Comparison of ENCODE assay signal across 8 cellular contexts in genomic region chr14:85934886-85935254, GRCh38.
DNase-seq lines count a peak whose midpoint lies in the region; ATAC-seq and TF ChIP-seq lines count a peak whose summit lies in the region.

No MANE protein-coding gene starts in this region.

- H3K9ac ChIP-seq in SU-DHL-6 (ENCODE audit: low read length) = no peak overlapping the region
- peak overlapping the region; percentile 25 for H3K9ac ChIP-seq in mesenchymal stem cell (ENCODE audit: low read length)

- no peak overlapping the region for H2BK12ac ChIP-seq in mesenchymal stem cell (ENCODE audit: low read length in 2 of 2)

- H3K27ac ChIP-seq in ACC112 (ENCODE audit: low read depth, low read length) (no peak overlapping the region), SU-DHL-6 (ENCODE audit: low read depth, low read length) (no peak overlapping the region), mesenchymal stem cell (ENCODE audit: low read length, poor library complexity, severe bottlenecking) (no peak overlapping the region)

- no peaks in the 10 kb centered on the region for H4K20me1 ChIP-seq in SU-DHL-6 (ENCODE audit: low read depth, low read length)

- H3K9me3 ChIP-seq in SU-DHL-6 (ENCODE audit: insufficient read depth, low read length) (no peaks in the 10 kb centered on the region), mesenchymal stem cell (ENCODE audit: control insufficient read depth, low read length) (peaks cover 12% of the 10 kb centered on the region)

- H4K91ac ChIP-seq in mesenchymal stem cell (ENCODE audit: low read length) = no peak overlapping the region

- H3K4me2 ChIP-seq in SU-DHL-6 (ENCODE audit: low read depth, low read length, poor library complexity, severe bottlenecking) (peak overlapping the region; percentile 63), mesenchymal stem cell (ENCODE audit: low read length, poor library complexity, severe bottlenecking) (no peak overlapping the region)

- H4K8ac ChIP-seq in mesenchymal stem cell (ENCODE audit: low read length) = no peak overlapping the region

- WGBS in mesenchymal stem cell = 82% methylated on average over 3 of the region's 3 CpGs

- H2AFZ ChIP-seq in ACC112 (ENCODE audit: low read length, unreplicated experiment) (peak overlapping the region; percentile 48), SU-DHL-6 (ENCODE audit: low read depth, low read length, severe bottlenecking) (peak overlapping the region; percentile 72), mesenchymal stem cell (ENCODE audit: low read depth, low read length) (no peak overlapping the region)

- no peak overlapping the region for H2BK5ac ChIP-seq in mesenchymal stem cell (ENCODE audit: low read depth, low read length, poor library complexity, severe bottlenecking)

- no peaks in the 10 kb centered on the region for H3K79me1 ChIP-seq in mesenchymal stem cell (replicated peaks; ENCODE audit: low read length, poor library complexity, severe bottlenecking)

- DNase-seq in mesenchymal stem cell = no peak
- DNase-seq in NCI-H2029 (lab: John Stamatoyannopoulos, UW) = no peak
- no peak for DNase-seq in stimulated activated CD4-positive, alpha-beta T cell treated with anti-CD3 and anti-CD28 coated beads, Interleukin-2, amount 100 ng/mL, for 24 hours
- DNase-seq in activated effector memory CD4-positive, alpha-beta T cell treated with Interleukin-2 at 50 U/mL for 16 hours = no peak

- no peak overlapping the region for H2BK15ac ChIP-seq in mesenchymal stem cell (ENCODE audit: low read depth, poor library complexity, severe bottlenecking)

- H2BK120ac ChIP-seq in mesenchymal stem cell (ENCODE audit: low read depth, low read length) = no peak overlapping the region

- H3K36me3 ChIP-seq in ACC112 (ENCODE audit: insufficient read depth, low read length) = no peaks in the 10 kb centered on the region
- H3K36me3 ChIP-seq in SU-DHL-6 (ENCODE audit: low read length) = no peaks in the 10 kb centered on the region
- H3K36me3 ChIP-seq in mesenchymal stem cell (ENCODE audit: control insufficient read depth in 1 of 2, insufficient read depth in 2 of 2, low read depth in 1 of 2, low read length in 2 of 2) = no peaks in the 10 kb centered on the region

- TF ChIP-seq CTCF in SU-DHL-6 (IDR thresholded peaks at IDR 0.05; ENCODE audit: insufficient read depth, low read length, poor library complexity, severe bottlenecking) = no peak

- H2AK5ac ChIP-seq in mesenchymal stem cell (ENCODE audit: low read length, severe bottlenecking) = no peak overlapping the region

- no peak overlapping the region for H3K4ac ChIP-seq in mesenchymal stem cell (ENCODE audit: low read depth in 1 of 2, low read length in 2 of 2)

- H3K23ac ChIP-seq in mesenchymal stem cell (ENCODE audit: low read length in 2 of 2) = no peak overlapping the region

- H3K27me3 ChIP-seq in ACC112 (ENCODE audit: insufficient read depth, low read length) (no peaks in the 10 kb centered on the region), SU-DHL-6 (ENCODE audit: low read length) (no peaks in the 10 kb centered on the region), mesenchymal stem cell (ENCODE audit: control insufficient read depth in 1 of 2, insufficient read depth in 1 of 2, low read length in 2 of 2) (no peaks in the 10 kb centered on the region)

- no peak overlapping the region for H3K14ac ChIP-seq in mesenchymal stem cell (ENCODE audit: low read length in 2 of 2)

- H3K4me1 ChIP-seq in ACC112 (ENCODE audit: control insufficient read depth, insufficient read depth, low read length, unreplicated experiment) = no peaks in the 10 kb centered on the region
- no peaks in the 10 kb centered on the region for H3K4me1 ChIP-seq in mesenchymal stem cell (ENCODE audit: control insufficient read depth, insufficient read depth, low read depth, low read length)

- no peaks in the 10 kb centered on the region for H3F3A ChIP-seq in SU-DHL-6 (ENCODE audit: insufficient read depth)

- no peaks in the 10 kb centered on the region for H3K9me2 ChIP-seq in SU-DHL-6 (replicated peaks; ENCODE audit: insufficient read depth, low read length)

- ATAC-seq in GM18873 (IDR thresholded peaks at IDR 0.05; ENCODE audit: low FRiP score, unreplicated experiment) (peak; percentile 33), HG03097 (IDR thresholded peaks at IDR 0.05; ENCODE audit: low FRiP score, unreplicated experiment) (peak; percentile 39)

- H3K79me2 ChIP-seq in ACC112 (ENCODE audit: control insufficient read depth, insufficient read depth, low read length, unreplicated experiment) (no peaks in the 10 kb centered on the region), SU-DHL-6 (ENCODE audit: insufficient read depth, low read length) (no peaks in the 10 kb centered on the region)

- H3K4me3 ChIP-seq in ACC112 (ENCODE audit: low read depth, low read length) (peak overlapping the region; percentile 70), SU-DHL-6 (ENCODE audit: insufficient read depth, low read length, poor library complexity, severe bottlenecking) (peak overlapping the region; percentile 47), mesenchymal stem cell (ENCODE audit: insufficient read depth in 1 of 2, low read depth in 1 of 2, low read length in 2 of 2) (peak overlapping the region in 1 of 2 experiments; percentile 60)

- no peak overlapping the region for H3K18ac ChIP-seq in mesenchymal stem cell (ENCODE audit: low read depth in 1 of 2, low read length in 2 of 2)
